Comparison of ENCODE assay signal across 15 cellular contexts in genomic region chr6:15396808-15397207, GRCh38.
DNase-seq lines count a peak whose midpoint lies in the region; ATAC-seq, FAIRE-seq and TF ChIP-seq lines count a peak whose summit lies in the region.
"Had no signal": no experiment of that assay in that cellular context is flagged by ENCODE, and none has a peak within 500 bp of the region (broad histone marks: within the 10 kb centered on the region; RNA-seq: fewer than 3 reads in every experiment).

No MANE protein-coding gene starts in this region.

- H2AFZ ChIP-seq in HepG2 (ENCODE audit: low read length), result no peak overlapping the region

- CTCF ChIA-PET in HepG2 (lab: Yijun Ruan, JAX; ENCODE audit: low intra/inter-chr PET ratio, low total read pairs), result no interaction called here

- 92% methylated on average over 3 of the region's 3 CpGs for WGBS in HepG2 (ENCODE audit: low lambda C conversion rate)
- WGBS in prostate gland, result 51% methylated on average over 3 of the region's 3 CpGs

- POLR2A ChIA-PET in HepG2 (lab: Yijun Ruan, JAX), result no interaction called here

- H3K27me3 ChIP-seq in HepG2 (ENCODE audit: control insufficient read depth in 1 of 2, insufficient read depth in 2 of 2, low read length in 2 of 2) (no peaks in the 10 kb centered on the region), prostate gland (replicated peaks; ENCODE audit: insufficient read depth) (no peaks in the 10 kb centered on the region)
- H3K27me3 ChIP-seq: BLaER1 treated with 17β-estradiol and CSF1 and Interleukin-3, amounts not matched to agents 10 nM and 100 nM had no signal

- TF ChIP-seq RAD21 in HepG2 (CRISPR knock-in tag; IDR thresholded peaks at IDR 0.05), result no peak

- H3K79me2 ChIP-seq in HepG2 (ENCODE audit: insufficient read depth, low read length), result peaks cover 14% of the 10 kb centered on the region

- H3K36me3 ChIP-seq in SK-N-MC (ENCODE audit: insufficient read depth, low read length) (peaks cover 16% of the 10 kb centered on the region), HepG2 (replicated peaks in 1 of 2; ENCODE audit: control insufficient read depth in 1 of 2, insufficient read depth in 2 of 2, low read length in 2 of 2) (no peaks in the 10 kb centered on the region; a peak in 1 of 5 replicates), prostate gland (no peaks in the 10 kb centered on the region)

- peaks cover 6% of the 10 kb centered on the region; the same call in 1 of the 2 replicates for H4K20me1 ChIP-seq in HepG2 (ENCODE audit: insufficient read depth, low read length)

- H3K4me1 ChIP-seq in HepG2 (ENCODE audit: insufficient read depth, low read length) (peaks cover 23% of the 10 kb centered on the region), prostate gland (replicated peaks) (no peaks in the 10 kb centered on the region)

- H3K9ac ChIP-seq in SK-N-MC (ENCODE audit: insufficient read length) (no peak overlapping the region), HepG2 (ENCODE audit: insufficient read depth, low read depth, low read length) (no peak overlapping the region)
- H3K9ac ChIP-seq: BLaER1 treated with 17β-estradiol and CSF1 and Interleukin-3, amounts not matched to agents 10 nM and 100 nM had no signal

- FAIRE-seq in HepG2 (lab: Jason Lieb, UNC), result no peak
- FAIRE-seq: H54 had no signal

- H3K9me3 ChIP-seq in SK-N-MC (ENCODE audit: low read depth, low read length) (no peaks in the 10 kb centered on the region), HepG2 (ENCODE audit: low read length) (no peaks in the 10 kb centered on the region), prostate gland (no peaks in the 10 kb centered on the region)

- intact Hi-C loops in HepG2 (cut with micrococcal nuclease; ENCODE audit: unreplicated experiment), result no loop called here
- intact Hi-C loops in prostate gland (cut with DNase I), result no loop called here

- H3K4me2 ChIP-seq in HepG2 (ENCODE audit: low read depth, low read length), result no peak overlapping the region

- DNase-seq in SK-N-MC (ENCODE audit: low read depth, low spot score) (no peak), HepG2 (ENCODE audit: low spot score) (no peak), prostate gland (ENCODE audit: low spot score) (peak; percentile 29), H4 (ENCODE audit: low spot score) (no peak)
- DNase-seq: Calu3; CD8-positive, alpha-beta T cell; DMS79 treated with DMSO at 0.1 percent for 48 hours; GF-D8; HCEC 1CT; IMR-90 had no signal

- TF ChIP-seq POLR2A in HepG2 (IDR thresholded peaks at IDR 0.05; ENCODE audit: insufficient read depth in 1 of 2, low read depth in 2 of 2, low read length in 2 of 2) (no peak), prostate gland (IDR thresholded peaks at IDR 0.05) (no peak)

- in situ Hi-C loops in HepG2 (cut with HindIII; ENCODE audit: extremely low pct_ligation_motif_present, low pct_unique_long_range_greater_than_20kb), result no loop called here

- H3K27ac ChIP-seq in SK-N-MC (0 out of 2 replicates have a peak overlapping the region, but pooled peaks have one; percentile 28), HepG2 (ENCODE audit: extremely low read length, insufficient read depth, low read length) (no peak overlapping the region), prostate gland (no peak overlapping the region)
- H3K27ac ChIP-seq: BLaER1 treated with 17β-estradiol and CSF1 and Interleukin-3, amounts not matched to agents 10 nM and 100 nM; HL-60 had no signal

- BruUV-seq in HepG2 (replicated peaks; lab: Mats Ljungman, UMichigan), result no TSS peak

- TF ChIP-seq EP300 in HepG2 (IDR thresholded peaks at IDR 0.05; ENCODE audit: low read depth in 2 of 2, low read length in 2 of 2), result no peak
- no peak for TF ChIP-seq EP300 in HepG2 (CRISPR knock-in tag; IDR thresholded peaks at IDR 0.05; ENCODE audit: borderline replicate concordance)

- TF ChIP-seq CTCF in HepG2 (CRISPR knock-in tag; IDR thresholded peaks at IDR 0.05) (no peak), prostate gland (IDR thresholded peaks at IDR 0.05) (no peak)

- H3K4me3 ChIP-seq in SK-N-MC (no peak overlapping the region), HepG2 (replicated peaks in 1 of 3; ENCODE audit: insufficient read depth in 1 of 3, low read depth in 2 of 3, low read length in 3 of 3) (no peak overlapping the region), prostate gland (no peak overlapping the region)
- H3K4me3 ChIP-seq: BLaER1 treated with 17β-estradiol and CSF1 and Interleukin-3, amounts not matched to agents 10 nM and 100 nM had no signal

- ATAC-seq in HepG2 (no peak), GM19463 (IDR thresholded peaks at IDR 0.05; ENCODE audit: unreplicated experiment) (no peak), HG03159 (IDR thresholded peaks at IDR 0.05; ENCODE audit: unreplicated experiment) (no peak)
- ATAC-seq: CD8-positive, alpha-beta T cell had no signal

TF ChIP-seq in HepG2, 621 proteins besides CTCF, POLR2A, EP300 and RAD21:
- no peak for TF ChIP-seq ZNF512 (CRISPR knock-in tag; IDR thresholded peaks at IDR 0.05)
- TF ChIP-seq ZNF558 (CRISPR knock-in tag; IDR thresholded peaks at IDR 0.05; ENCODE audit: borderline replicate concordance), result no peak
- no peak for TF ChIP-seq RBM22 (optimal IDR thresholded peaks at IDR 0.05; ENCODE audit: low read length)
- no peak for TF ChIP-seq KDM5A (IDR thresholded peaks at IDR 0.05; ENCODE audit: borderline replicate concordance, low read length)
- TF ChIP-seq MXI1 (IDR thresholded peaks at IDR 0.05; ENCODE audit: borderline replicate concordance, low read depth, low read length), result no peak
- TF ChIP-seq BCL6 (CRISPR knock-in tag; IDR thresholded peaks at IDR 0.05), result peak; percentile 43; the same call in 1 of the 2 replicates
- TF ChIP-seq BATF2 (CRISPR knock-in tag; IDR thresholded peaks at IDR 0.05), result no peak
